In the genomic region with DNA sequence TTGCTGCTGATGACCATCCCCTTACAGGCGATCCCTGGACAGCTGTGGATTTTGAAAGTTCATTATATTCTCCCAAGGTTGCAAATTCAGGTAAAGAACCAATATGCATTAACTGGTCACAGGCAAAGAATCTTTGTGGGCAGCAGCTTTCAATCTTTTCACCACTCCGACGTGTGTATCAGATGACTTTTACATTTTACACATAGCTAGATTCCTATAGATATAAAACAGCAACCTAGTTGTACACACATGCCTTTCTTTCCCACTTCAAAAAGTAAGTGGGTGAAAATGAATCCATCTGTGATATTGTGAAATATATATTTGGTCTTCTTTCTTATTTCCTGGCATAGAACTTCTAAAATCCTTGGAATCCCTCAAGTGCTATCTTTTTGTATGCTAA, we compare ENCODE assay signal across 32 cellular contexts.
"Had no signal": no experiment of that assay in that cellular context is flagged by ENCODE, and none has a peak within 500 bp of the region (broad histone marks: within the 10 kb centered on the region; RNA-seq: fewer than 3 reads in every experiment).

No MANE protein-coding gene starts in this region.

- H3K27ac Mint-ChIP-seq: activated CD4-positive, alpha-beta memory T cell treated with anti-CD3 and anti-CD28 coated beads, Interleukin-2, amount 10 ng/mL, durations not matched to agents 7 days and 5 days; activated CD4-positive, alpha-beta T cell treated with anti-CD3 and anti-CD28 coated beads for 36 hours; activated CD4-positive, alpha-beta T cell treated with anti-CD3 and anti-CD28 coated beads, Interleukin-2, amount 10 ng/mL, durations not matched to agents 7 days and 5 days; activated naive CD4-positive, alpha-beta T cell treated with anti-CD3 and anti-CD28 coated beads, Interleukin-2, amount 10 ng/mL, durations not matched to agents 7 days and 5 days; activated naive CD4-positive, alpha-beta T cell treated with anti-CD3 and anti-CD28 coated beads, Interleukin-2, amount 50 U/mL, for 72 hours; activated naive CD8-positive, alpha-beta T cell treated with anti-CD3 and anti-CD28 coated beads, Interleukin-2, amount 10 ng/mL, durations not matched to agents 7 days and 5 days; activated T-cell treated with anti-CD3 and anti-CD28 coated beads, Interleukin-2, amount 50 U/mL, for 24 hours; activated T-cell treated with anti-CD3 and anti-CD28 coated beads, Interleukin-2, amount 50 U/mL, for 72 hours; dendritic cell treated with granulocyte-macrophage colony-stimulating factor and Interleukin-4, amounts not matched to agents 40 ng/mL and 50 ng/mL, for 4 days; endodermal cell had no signal

- DNase-seq: activated CD4-positive, alpha-beta memory T cell treated with anti-CD3 and anti-CD28 coated beads, Interleukin-2, amount 10 ng/mL, durations not matched to agents 7 days and 5 days; activated CD4-positive, alpha-beta T cell treated with anti-CD3 and anti-CD28 coated beads for 36 hours; activated CD4-positive, alpha-beta T cell treated with anti-CD3 and anti-CD28 coated beads, Interleukin-2, amount 10 ng/mL, durations not matched to agents 7 days and 5 days; activated CD4-positive, alpha-beta T cell treated with anti-CD3 and anti-CD28 coated beads, Interleukin-2, amount 50 U/mL, for 4 hours; activated CD4-positive, CD25-positive, alpha-beta regulatory T cell; activated CD4-positive, CD25-positive, alpha-beta regulatory T cell treated with anti-CD3 and anti-CD28 coated beads, Interleukin-2, amount 50 U/mL, for 72 hours; activated CD8-positive, alpha-beta memory T cell treated with anti-CD3 and anti-CD28 coated beads, Interleukin-2, amount 50 U/mL, for 48 hours; activated gamma-delta T cell; activated naive CD4-positive, alpha-beta T cell; activated naive CD4-positive, alpha-beta T cell treated with anti-CD3 and anti-CD28 coated beads, Interleukin-2, amount 10 ng/mL, durations not matched to agents 7 days and 5 days; activated naive CD8-positive, alpha-beta T cell treated with anti-CD3 and anti-CD28 coated beads, Interleukin-2, amount 10 ng/mL, durations not matched to agents 7 days and 5 days; activated T-cell treated with anti-CD3 and anti-CD28 coated beads for 4 hours; activated T-cell treated with anti-CD3 and anti-CD28 coated beads, Interleukin-2, amount 50 U/mL, for 24 hours; activated T-cell treated with anti-CD3 and anti-CD28 coated beads, Interleukin-2, amount 50 U/mL, for 72 hours; amniotic stem cell; anterior cingulate cortex; body of pancreas; central memory CD4-positive, alpha-beta T cell; cerebellar nuclear complex; dorsolateral prefrontal cortex; effector memory CD4-positive, alpha-beta T cell; endodermal cell; foreskin fibroblast; gastrocnemius medialis; glutamatergic neuron; heart left ventricle; T-helper 2 cell had no signal

- H3K27ac ChIP-seq: body of pancreas, cardiac muscle cell, coronary artery, dorsolateral prefrontal cortex, gastrocnemius medialis, heart left ventricle had no signal

- H3K9me3 Mint-ChIP-seq: activated CD4-positive, alpha-beta memory T cell treated with anti-CD3 and anti-CD28 coated beads, Interleukin-2, amount 10 ng/mL, durations not matched to agents 7 days and 5 days; activated CD4-positive, alpha-beta T cell treated with anti-CD3 and anti-CD28 coated beads, Interleukin-2, amount 10 ng/mL, durations not matched to agents 7 days and 5 days; activated naive CD4-positive, alpha-beta T cell treated with anti-CD3 and anti-CD28 coated beads, Interleukin-2, amount 10 ng/mL, durations not matched to agents 7 days and 5 days; activated naive CD4-positive, alpha-beta T cell treated with anti-CD3 and anti-CD28 coated beads, Interleukin-2, amount 50 U/mL, for 72 hours; activated T-cell treated with anti-CD3 and anti-CD28 coated beads, Interleukin-2, amount 50 U/mL, for 72 hours had no signal

- H3K27me3 ChIP-seq: body of pancreas, cardiac muscle cell, dorsolateral prefrontal cortex, gastrocnemius medialis, heart left ventricle had no signal

- H3K4me1 Mint-ChIP-seq: activated CD4-positive, alpha-beta memory T cell treated with anti-CD3 and anti-CD28 coated beads, Interleukin-2, amount 10 ng/mL, durations not matched to agents 7 days and 5 days; activated CD4-positive, alpha-beta T cell treated with anti-CD3 and anti-CD28 coated beads for 36 hours; activated CD4-positive, alpha-beta T cell treated with anti-CD3 and anti-CD28 coated beads, Interleukin-2, amount 10 ng/mL, durations not matched to agents 7 days and 5 days; activated naive CD4-positive, alpha-beta T cell treated with anti-CD3 and anti-CD28 coated beads, Interleukin-2, amount 10 ng/mL, durations not matched to agents 7 days and 5 days; activated naive CD8-positive, alpha-beta T cell treated with anti-CD3 and anti-CD28 coated beads, Interleukin-2, amount 10 ng/mL, durations not matched to agents 7 days and 5 days; endodermal cell had no signal

- H3K27me3 Mint-ChIP-seq: activated CD4-positive, alpha-beta memory T cell treated with anti-CD3 and anti-CD28 coated beads, Interleukin-2, amount 10 ng/mL, durations not matched to agents 7 days and 5 days; activated CD4-positive, alpha-beta T cell treated with anti-CD3 and anti-CD28 coated beads for 36 hours; activated CD4-positive, alpha-beta T cell treated with anti-CD3 and anti-CD28 coated beads, Interleukin-2, amount 10 ng/mL, durations not matched to agents 7 days and 5 days; activated naive CD4-positive, alpha-beta T cell treated with anti-CD3 and anti-CD28 coated beads, Interleukin-2, amount 10 ng/mL, durations not matched to agents 7 days and 5 days; activated T-cell treated with anti-CD3 and anti-CD28 coated beads, Interleukin-2, amount 50 U/mL, for 24 hours; dendritic cell treated with granulocyte-macrophage colony-stimulating factor and Interleukin-4, amounts not matched to agents 40 ng/mL and 50 ng/mL, for 4 days had no signal

- ATAC-seq: activated CD4-positive, alpha-beta T cell treated with anti-CD3 and anti-CD28 coated beads for 36 hours; activated naive CD4-positive, alpha-beta T cell treated with anti-CD3 and anti-CD28 coated beads, Interleukin-2, amount 50 U/mL, for 72 hours; activated T-cell treated with anti-CD3 and anti-CD28 coated beads, Interleukin-2, amount 50 U/mL, for 72 hours; body of pancreas; esophagus mucosa; gastrocnemius medialis; heart left ventricle had no signal

- H3K36me3 Mint-ChIP-seq: activated naive CD4-positive, alpha-beta T cell treated with anti-CD3 and anti-CD28 coated beads, Interleukin-2, amount 10 ng/mL, durations not matched to agents 7 days and 5 days; activated naive CD4-positive, alpha-beta T cell treated with anti-CD3 and anti-CD28 coated beads, Interleukin-2, amount 50 U/mL, for 72 hours; activated naive CD8-positive, alpha-beta T cell treated with anti-CD3 and anti-CD28 coated beads, Interleukin-2, amount 10 ng/mL, durations not matched to agents 7 days and 5 days had no signal

- H3K36me3 ChIP-seq: cardiac muscle cell, gastrocnemius medialis, heart left ventricle had no signal

- H3K4me3 ChIP-seq: body of pancreas, cardiac muscle cell, coronary artery, dorsolateral prefrontal cortex, gastrocnemius medialis, heart left ventricle had no signal

- H3K9me3 ChIP-seq: body of pancreas, gastrocnemius medialis had no signal

- H3K4me1 ChIP-seq: body of pancreas, gastrocnemius medialis had no signal

- H3K4me3 Mint-ChIP-seq: activated CD4-positive, alpha-beta memory T cell treated with anti-CD3 and anti-CD28 coated beads, Interleukin-2, amount 10 ng/mL, durations not matched to agents 7 days and 5 days; activated CD4-positive, alpha-beta T cell treated with anti-CD3 and anti-CD28 coated beads for 36 hours; activated CD4-positive, alpha-beta T cell treated with anti-CD3 and anti-CD28 coated beads, Interleukin-2, amount 10 ng/mL, durations not matched to agents 7 days and 5 days; activated naive CD4-positive, alpha-beta T cell treated with anti-CD3 and anti-CD28 coated beads, Interleukin-2, amount 10 ng/mL, durations not matched to agents 7 days and 5 days; activated naive CD8-positive, alpha-beta T cell treated with anti-CD3 and anti-CD28 coated beads, Interleukin-2, amount 10 ng/mL, durations not matched to agents 7 days and 5 days; activated T-cell treated with anti-CD3 and anti-CD28 coated beads, Interleukin-2, amount 50 U/mL, for 24 hours; activated T-cell treated with anti-CD3 and anti-CD28 coated beads, Interleukin-2, amount 50 U/mL, for 72 hours; dendritic cell treated with granulocyte-macrophage colony-stimulating factor and Interleukin-4, amounts not matched to agents 40 ng/mL and 50 ng/mL, for 4 days; endodermal cell had no signal
